Comparison of ENCODE assay signal across 1 cellular context in genomic region chr21:33642027-33642895, GRCh38.
TF ChIP-seq lines count a peak whose summit lies in the region.

Gene ITSN1, plus strand, starts transcription at chr21:33642501. Its CDS starts 76,328 bp downstream, at chr21:33718829.

TF ChIP-seq in HepG2, 621 proteins besides CTCF, POLR2A, EP300 and RAD21 (continued from another document and continues in another):
- TF ChIP-seq ZNF20 (CRISPR knock-in tag; IDR thresholded peaks at IDR 0.05): no peak
- peak; percentile 49; the same call in 1 of the 2 replicates for TF ChIP-seq GATAD2A (CRISPR knock-in tag; IDR thresholded peaks at IDR 0.05)
- TF ChIP-seq NFKB2 (CRISPR knock-in tag; IDR thresholded peaks at IDR 0.05; ENCODE audit: borderline replicate concordance): 0 out of 2 replicates have a peak, but pooled peaks have one; percentile 23
- no peak for TF ChIP-seq NFRKB (IDR thresholded peaks at IDR 0.05)
- TF ChIP-seq GATA4 (IDR thresholded peaks at IDR 0.05; ENCODE audit: borderline replicate concordance, low read depth): peak; percentile 49; the same call in 1 of the 2 replicates
- no peak for TF ChIP-seq ZNF878 (CRISPR knock-in tag; IDR thresholded peaks at IDR 0.05)
- TF ChIP-seq ZNF567 (CRISPR knock-in tag; IDR thresholded peaks at IDR 0.05; ENCODE audit: borderline replicate concordance): no peak
- TF ChIP-seq ZNF788 (CRISPR knock-in tag; IDR thresholded peaks at IDR 0.05; ENCODE audit: borderline replicate concordance): peak; percentile 53; the same call in 1 of the 2 replicates
- TF ChIP-seq ZNF225 (CRISPR knock-in tag; IDR thresholded peaks at IDR 0.05): no peak
- no peak for TF ChIP-seq TRAFD1 (CRISPR knock-in tag; IDR thresholded peaks at IDR 0.05; ENCODE audit: borderline replicate concordance)
- no peak for TF ChIP-seq PTBP1 (IDR thresholded peaks at IDR 0.05; ENCODE audit: low read depth, low read length, poor library complexity, severe bottlenecking)
- TF ChIP-seq GMEB1 (CRISPR knock-in tag; IDR thresholded peaks at IDR 0.05; ENCODE audit: borderline replicate concordance): no peak
- no peak for TF ChIP-seq ZSCAN22 (CRISPR knock-in tag; IDR thresholded peaks at IDR 0.05)
- TF ChIP-seq POLR2G (IDR thresholded peaks at IDR 0.05; ENCODE audit: low read depth, low read length): peak; percentile 70
- no peak; the same call in none of the 2 replicates for TF ChIP-seq NFKBIZ (CRISPR knock-in tag; IDR thresholded peaks at IDR 0.05)
- no peak for TF ChIP-seq ZNF512B (CRISPR knock-in tag; IDR thresholded peaks at IDR 0.05; ENCODE audit: borderline replicate concordance)
- no peak for TF ChIP-seq SNRNP70 (IDR thresholded peaks at IDR 0.05; ENCODE audit: low read depth, low read length)
- no peak for TF ChIP-seq ZNF558 (CRISPR knock-in tag; IDR thresholded peaks at IDR 0.05; ENCODE audit: borderline replicate concordance)
- no peak for TF ChIP-seq SMYD3 (CRISPR knock-in tag; IDR thresholded peaks at IDR 0.05)
- TF ChIP-seq CEBPB (IDR thresholded peaks at IDR 0.05; ENCODE audit: borderline replicate concordance, low read depth, low read length): no peak
- no peak for TF ChIP-seq LBX2 (CRISPR knock-in tag; IDR thresholded peaks at IDR 0.05; ENCODE audit: borderline replicate concordance)
- no peak; the same call in 1 of the 2 replicates for TF ChIP-seq SIX4 (CRISPR knock-in tag; IDR thresholded peaks at IDR 0.05)
- peak; percentile 78 for TF ChIP-seq PHF8 (CRISPR knock-in tag; IDR thresholded peaks at IDR 0.05)
- TF ChIP-seq GMEB2 (CRISPR knock-in tag; IDR thresholded peaks at IDR 0.05; ENCODE audit: low read depth): no peak
- no peak for TF ChIP-seq RNF2 (conservative IDR thresholded peaks at IDR 0.05; ENCODE audit: low read depth)
- TF ChIP-seq ZNF512 (CRISPR knock-in tag; IDR thresholded peaks at IDR 0.05): no peak
- no peak for TF ChIP-seq MED1 (CRISPR knock-in tag; IDR thresholded peaks at IDR 0.05)
- no peak for TF ChIP-seq ZNF660 (CRISPR knock-in tag; IDR thresholded peaks at IDR 0.05; ENCODE audit: borderline replicate concordance, low read depth)
- no peak for TF ChIP-seq CEBPG (CRISPR knock-in tag; IDR thresholded peaks at IDR 0.05)
- no peak for TF ChIP-seq ZSCAN30 (CRISPR knock-in tag; IDR thresholded peaks at IDR 0.05)
- peak; percentile 36; the same call in 1 of the 2 replicates for TF ChIP-seq ARID5B (CRISPR knock-in tag; IDR thresholded peaks at IDR 0.05)
- TF ChIP-seq TBX2 (CRISPR knock-in tag; IDR thresholded peaks at IDR 0.05; ENCODE audit: borderline replicate concordance): peak; percentile 33
- TF ChIP-seq PRDM10 (CRISPR knock-in tag; IDR thresholded peaks at IDR 0.05; ENCODE audit: low read depth): no peak; the same call in 1 of the 2 replicates
- peak; percentile 90; the same call in 1 of the 2 replicates for TF ChIP-seq KDM5A (IDR thresholded peaks at IDR 0.05; ENCODE audit: borderline replicate concordance, low read length)
- TF ChIP-seq SRSF1 (optimal IDR thresholded peaks at IDR 0.05; ENCODE audit: low read depth, low read length): no peak
- TF ChIP-seq SALL1 (CRISPR knock-in tag; IDR thresholded peaks at IDR 0.05): no peak
- TF ChIP-seq ZNF180 (CRISPR knock-in tag; IDR thresholded peaks at IDR 0.05; ENCODE audit: borderline replicate concordance, low read depth): no peak
- TF ChIP-seq ZBTB10 (CRISPR knock-in tag; IDR thresholded peaks at IDR 0.05; ENCODE audit: borderline replicate concordance): no peak
- no peak for TF ChIP-seq NR2F2 (IDR thresholded peaks at IDR 0.05; ENCODE audit: borderline replicate concordance, low read depth)
- TF ChIP-seq ETV5 (CRISPR knock-in tag; IDR thresholded peaks at IDR 0.05; ENCODE audit: borderline replicate concordance): no peak
- TF ChIP-seq ZNF674 (CRISPR knock-in tag; IDR thresholded peaks at IDR 0.05; ENCODE audit: low read depth): no peak
- no peak for TF ChIP-seq ZNF326 (CRISPR knock-in tag; IDR thresholded peaks at IDR 0.05; ENCODE audit: borderline replicate concordance)
- no peak for TF ChIP-seq ZC3H13 (CRISPR knock-in tag; IDR thresholded peaks at IDR 0.05)
